8 cellular contexts compared by ENCODE assay signal in genomic region chr1:202145325-202146140, GRCh38. TPM values are rescaled to one million over a fixed set of nuclear protein-coding genes. Genes with fewer than 3 reads are reported as not detected.
DNase-seq lines count a peak whose midpoint lies in the region; ATAC-seq and TF ChIP-seq lines count a peak whose summit lies in the region.

No MANE protein-coding gene starts in this region.

- H3K27ac ChIP-seq in A673 (ENCODE audit: low read depth, low read length, poor library complexity, severe bottlenecking): no peak overlapping the region
- no peak overlapping the region for H3K27ac ChIP-seq in right cardiac atrium (ENCODE audit: low read length)

- no peaks in the 10 kb centered on the region for H3K27me3 ChIP-seq in A673 (replicated peaks; ENCODE audit: insufficient read depth, low read depth, low read length, poor library complexity)
- H3K27me3 ChIP-seq in right cardiac atrium (ENCODE audit: control insufficient read depth, insufficient read depth): no peaks in the 10 kb centered on the region

- WGBS in right cardiac atrium: 57% methylated on average over 15 of the region's 15 CpGs

- intact Hi-C loops in A673 (cut with micrococcal nuclease; ENCODE audit: unreplicated experiment) (no loop called here), right cardiac atrium (cut with DNase I) (no loop called here)

- CTCF ChIA-PET in A673 (lab: Charles Lee): interaction anchor here (0.6 kb wide), 1 partner anchor 574 kb away, joined by 7 read pairs; no protein-coding TSS in a partner anchor
- CTCF ChIA-PET in activated CD8-positive, alpha-beta T cell treated with anti-CD3 and anti-CD28 coated beads, Interleukin-2, amount 10 ng/mL, durations not matched to agents 7 days and 5 days (lab: Charles Lee): interaction anchor here (1.6 to 6.4 kb wide), 4 partner anchors 10 to 16 kb away, joined by 4 to 39 read pairs (median 18); partner anchors contain the start of gene PTPN7

- H3K36me3 Mint-ChIP-seq in HFFc6 (ENCODE audit: low read depth): no peaks in the 10 kb centered on the region
- peaks cover 32% of the 10 kb centered on the region for H3K36me3 Mint-ChIP-seq in activated CD8-positive, alpha-beta T cell treated with anti-CD3 and anti-CD28 coated beads, Interleukin-2, amount 10 ng/mL, durations not matched to agents 7 days and 5 days (ENCODE audit: low read depth)

- no peaks in the 10 kb centered on the region for H3K4me1 ChIP-seq in A673 (ENCODE audit: insufficient read depth, low read length, poor library complexity, severe bottlenecking)
- peaks cover 4% of the 10 kb centered on the region for H3K4me1 ChIP-seq in right cardiac atrium (ENCODE audit: control insufficient read depth, insufficient read depth, low read length)

- H3K27ac Mint-ChIP-seq in HFFc6: peak overlapping the region; percentile 61
- H3K27ac Mint-ChIP-seq in activated CD8-positive, alpha-beta T cell treated with anti-CD3 and anti-CD28 coated beads, Interleukin-2, amount 10 ng/mL, durations not matched to agents 7 days and 5 days: peak overlapping the region; percentile 89

- H3K9me3 ChIP-seq in A673 (ENCODE audit: low read depth, low read length, poor library complexity, severe bottlenecking): no peaks in the 10 kb centered on the region
- no peaks in the 10 kb centered on the region for H3K9me3 ChIP-seq in right cardiac atrium (ENCODE audit: control insufficient read depth, low read length)

- H3K36me3 ChIP-seq in A673 (ENCODE audit: insufficient read depth, low read length, poor library complexity, severe bottlenecking): no peaks in the 10 kb centered on the region

- TF ChIP-seq CTCF in A673 (conservative IDR thresholded peaks at IDR 0.05; ENCODE audit: low read depth, low read length) (no peak), HFFc6 (IDR thresholded peaks at IDR 0.05) (no peak)

- peaks cover 11% of the 10 kb centered on the region for H3K27me3 Mint-ChIP-seq in HFFc6 (ENCODE audit: insufficient read depth)
- H3K27me3 Mint-ChIP-seq in activated CD8-positive, alpha-beta T cell treated with anti-CD3 and anti-CD28 coated beads, Interleukin-2, amount 10 ng/mL, durations not matched to agents 7 days and 5 days (ENCODE audit: low read depth): no peaks in the 10 kb centered on the region

- no TSS peak for BruUV-seq in A673 (replicated peaks; lab: Mats Ljungman, UMichigan)

- ATAC-seq in activated CD8-positive, alpha-beta T cell treated with anti-CD3 and anti-CD28 coated beads, Interleukin-2, amount 10 ng/mL, durations not matched to agents 7 days and 5 days: peak; percentile 22
- ATAC-seq in right cardiac atrium: no peak

- H3K4me1 Mint-ChIP-seq in HFFc6 (ENCODE audit: low read depth): peaks cover 19% of the 10 kb centered on the region
- H3K4me1 Mint-ChIP-seq in activated CD8-positive, alpha-beta T cell treated with anti-CD3 and anti-CD28 coated beads, Interleukin-2, amount 10 ng/mL, durations not matched to agents 7 days and 5 days (ENCODE audit: low read depth): peaks cover 29% of the 10 kb centered on the region

- H3K4me3 ChIP-seq in A673 (ENCODE audit: low read depth, low read length, poor library complexity, severe bottlenecking) (peak overlapping the region; percentile 96), right cardiac atrium (ENCODE audit: low read length) (peak overlapping the region; percentile 90)

- peak overlapping the region; percentile 85 for H3K4me3 Mint-ChIP-seq in HFFc6
- H3K4me3 Mint-ChIP-seq in activated CD8-positive, alpha-beta T cell treated with anti-CD3 and anti-CD28 coated beads, Interleukin-2, amount 10 ng/mL, durations not matched to agents 7 days and 5 days: peak overlapping the region; percentile 74

- DNase-seq in A673 (ENCODE audit: low spot score) (no peak), HFFc6 (no peak), right cardiac atrium (no peak), NCI-H226 (no peak), NCI-H1417 treated with DMSO at 0.1 percent for 48 hours (lab: John Stamatoyannopoulos, UW) (no peak), midbrain (lab: John Stamatoyannopoulos, UW) (no peak)
- peak; percentile 49 for DNase-seq in activated CD8-positive, alpha-beta T cell treated with anti-CD3 and anti-CD28 coated beads, Interleukin-2, amount 10 ng/mL, durations not matched to agents 7 days and 5 days
- peak; percentile 30 for DNase-seq in stimulated activated naive CD4-positive, alpha-beta T cell treated with Interleukin-2 at 50 U/mL for 16 hours (lab: John Stamatoyannopoulos, UW)

- POLR2A ChIA-PET in A673 (lab: Charles Lee; ENCODE audit: low non-redundant PET): no interaction called here
- POLR2A ChIA-PET in activated CD8-positive, alpha-beta T cell treated with anti-CD3 and anti-CD28 coated beads, Interleukin-2, amount 10 ng/mL, durations not matched to agents 7 days and 5 days (lab: Charles Lee): interaction anchor here (0.8 to 8.4 kb wide), 3 partner anchors 10 to 20 kb away, joined by 3 to 103 read pairs (median 3); partner anchors contain the start of gene PTPN7

- no peaks in the 10 kb centered on the region for H3K9me3 Mint-ChIP-seq in HFFc6
- H3K9me3 Mint-ChIP-seq in activated CD8-positive, alpha-beta T cell treated with anti-CD3 and anti-CD28 coated beads, Interleukin-2, amount 10 ng/mL, durations not matched to agents 7 days and 5 days (ENCODE audit: insufficient read depth): no peaks in the 10 kb centered on the region

RNA-seq across cellular contexts. Expression of gene ARL8A, which starts 1.0 kb away (rescaled TPM):
- total RNA-seq in A673 (2021) (41.9 and 48.3 TPM in 2 replicates), right cardiac atrium (10 to 100 TPM; 60.9 to 75.3 (median 66.7) TPM)
- 10 to 100 TPM; 44.6 to 60.7 (median 48.6) TPM for total RNA-seq in HFFc6 (2021; fragmentation: NEBNext Ultra II Directional; extraction: Animal tissue kit (Norgen Biotek cat#: 25700))
- 10 to 100 TPM; 39.7 to 42.0 TPM for total RNA-seq in activated CD8-positive, alpha-beta T cell treated with anti-CD3 and anti-CD28 coated beads, Interleukin-2, amount 10 ng/mL, durations not matched to agents 7 days and 5 days
- polyA plus RNA-seq in right cardiac atrium: 32.0 TPM

RNA-seq across cellular contexts. Expression of gene PTPN7, which starts 14.9 kb away (rescaled TPM):
- 0.72 and 2.2 TPM in 2 replicates for total RNA-seq in A673 (2021)
- total RNA-seq in HFFc6 (2021; fragmentation: NEBNext Ultra II Directional; extraction: Animal tissue kit (Norgen Biotek cat#: 25700)): not detected
- total RNA-seq in activated CD8-positive, alpha-beta T cell treated with anti-CD3 and anti-CD28 coated beads, Interleukin-2, amount 10 ng/mL, durations not matched to agents 7 days and 5 days: 100 to 1,000 TPM; 242 to 255 TPM
- total RNA-seq in right cardiac atrium: 1 to 10 TPM in 1 of 4 donors, under 1 TPM in 3; 0.28 to 1.7 (median 0.66) TPM
- 0.29 TPM for polyA plus RNA-seq in right cardiac atrium

RNA-seq across cellular contexts. Expression of gene GPR37L1, which starts 22.8 kb away (rescaled TPM):
- total RNA-seq in A673 (2021) (not detected in 2 replicates), right cardiac atrium (under 1 TPM in 3 of 4 donors, not detected in 1; 0.06 to 0.21 (median 0.11) TPM)
- not detected for total RNA-seq in HFFc6 (2021; fragmentation: NEBNext Ultra II Directional; extraction: Animal tissue kit (Norgen Biotek cat#: 25700))
- total RNA-seq in activated CD8-positive, alpha-beta T cell treated with anti-CD3 and anti-CD28 coated beads, Interleukin-2, amount 10 ng/mL, durations not matched to agents 7 days and 5 days: not detected
- 0.20 TPM for polyA plus RNA-seq in right cardiac atrium

RNA-seq across cellular contexts. Expression of gene LGR6, which starts 48.1 kb away (rescaled TPM):
- total RNA-seq in A673 (2021) (not detected in 2 replicates), right cardiac atrium (10 to 100 TPM; 22.4 to 52.7 (median 35.8) TPM)
- total RNA-seq in HFFc6 (2021; fragmentation: NEBNext Ultra II Directional; extraction: Animal tissue kit (Norgen Biotek cat#: 25700)): not detected
- under 1 TPM in 1 of 2 experiments, not detected in 1; 0.08 TPM for total RNA-seq in activated CD8-positive, alpha-beta T cell treated with anti-CD3 and anti-CD28 coated beads, Interleukin-2, amount 10 ng/mL, durations not matched to agents 7 days and 5 days
- 22.5 TPM for polyA plus RNA-seq in right cardiac atrium

Comparison
In these comparisons a context has a peak if more than half of its experiments do, and no peak if none do; other contexts are left out.
1. DNase-seq: peak in activated CD8-positive, alpha-beta T cell treated with anti-CD3 and anti-CD28 coated beads, Interleukin-2, amount 10 ng/mL, durations not matched to agents 7 days and 5 days (single experiment) and stimulated activated naive CD4-positive, alpha-beta T cell treated with Interleukin-2 at 50 U/mL for 16 hours (single experiment); none in A673 (single experiment), HFFc6 (single experiment), right cardiac atrium (0 of 3), NCI-H226 (single experiment), NCI-H1417 treated with DMSO at 0.1 percent for 48 hours (single experiment) and midbrain (single experiment).
2. RNA of gene PTPN7, which starts 14.9 kb away (total RNA-seq): 242 to 255 TPM in activated CD8-positive, alpha-beta T cell treated with anti-CD3 and anti-CD28 coated beads, Interleukin-2, amount 10 ng/mL, durations not matched to agents 7 days and 5 days; 0.72 to 2.2 TPM in A673, 0.28 to 1.7 TPM in right cardiac atrium and not detected in HFFc6; every median in the first group is over 10 times any median in the second.